Comparison of ENCODE assay signal across 11 cellular contexts in the genomic region with DNA sequence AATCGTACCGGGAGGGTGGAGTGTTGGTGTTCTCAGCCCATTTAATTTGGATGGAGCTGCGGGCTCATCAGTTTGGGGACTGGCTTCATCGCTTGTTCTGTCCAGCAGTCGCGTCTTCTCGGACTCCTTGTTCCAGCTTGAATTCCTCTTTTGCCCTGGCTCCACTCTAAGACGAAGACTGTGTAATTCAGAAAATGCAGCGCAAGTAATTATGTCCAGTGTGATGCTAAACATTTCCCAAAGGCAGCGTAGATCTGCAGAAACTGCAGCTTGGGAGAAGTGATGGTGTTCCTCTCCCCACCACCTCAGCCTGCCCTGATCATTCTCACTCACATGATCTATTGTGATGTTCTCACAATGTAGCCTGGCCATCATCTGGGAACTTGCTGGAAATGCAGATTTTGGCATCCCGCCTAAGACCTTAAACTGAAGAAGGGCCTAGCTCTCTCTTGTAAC. TPM values are rescaled to one million over a fixed set of nuclear protein-coding genes. Genes with fewer than 3 reads are reported as not detected.
DNase-seq lines count a peak whose midpoint lies in the region; ATAC-seq and TF ChIP-seq lines count a peak whose summit lies in the region.
"Had no signal": no experiment of that assay in that cellular context is flagged by ENCODE, and none has a peak within 500 bp of the region (broad histone marks: within the 10 kb centered on the region; RNA-seq: fewer than 3 reads in every experiment).

No MANE protein-coding gene starts in this region.

- H3K4me3 Mint-ChIP-seq in CD14-positive monocyte = no peak overlapping the region
- H3K4me3 Mint-ChIP-seq in naive thymus-derived CD4-positive, alpha-beta T cell = no peak overlapping the region

- H3K36me3 ChIP-seq in adipocyte (ENCODE audit: control insufficient read depth, insufficient read depth, low read length, severe bottlenecking) (no peaks in the 10 kb centered on the region), parathyroid adenoma (ENCODE audit: control insufficient read depth, insufficient read depth, low read length) (no peaks in the 10 kb centered on the region)
- no peaks in the 10 kb centered on the region for H3K36me3 ChIP-seq in naive thymus-derived CD4-positive, alpha-beta T cell (ENCODE audit: control insufficient read depth in 2 of 3, insufficient read depth in 3 of 3, low read length in 3 of 3)

- H3K4me1 ChIP-seq in adipocyte (ENCODE audit: control insufficient read depth, insufficient read depth, low read length) (peaks cover 40% of the 10 kb centered on the region), parathyroid adenoma (no peaks in the 10 kb centered on the region)
- H3K4me1 ChIP-seq in naive thymus-derived CD4-positive, alpha-beta T cell (ENCODE audit: control insufficient read depth in 2 of 2, insufficient read depth in 2 of 2, low read length in 2 of 2) = no peaks in the 10 kb centered on the region

- H3K9ac ChIP-seq in adipocyte (ENCODE audit: low read length) = peak overlapping the region; percentile 83
- H3K9ac ChIP-seq in parathyroid adenoma = no peak overlapping the region

- no peaks in the 10 kb centered on the region for H3K79me2 ChIP-seq in parathyroid adenoma

- peaks cover 3 to 7% (median 4%) of the 10 kb centered on the region in 3 donors for H3K27me3 Mint-ChIP-seq in CD14-positive monocyte (ENCODE audit: low read depth in 3 of 3)
- peaks cover 0 to 5% (median 4%) of the 10 kb centered on the region in 5 donors for H3K27me3 Mint-ChIP-seq in naive thymus-derived CD4-positive, alpha-beta T cell

- ATAC-seq in HG02763 (IDR thresholded peaks at IDR 0.05; ENCODE audit: unreplicated experiment) (no peak), HG02798 (IDR thresholded peaks at IDR 0.05; ENCODE audit: poor library complexity, unreplicated experiment) (no peak)
- ATAC-seq in naive thymus-derived CD4-positive, alpha-beta T cell = no peak

- no peak overlapping the region for H3K4me2 ChIP-seq in parathyroid adenoma (ENCODE audit: low read length)

- H3K4me1 Mint-ChIP-seq in CD14-positive monocyte = peaks cover 2% of the 10 kb centered on the region
- H3K4me1 Mint-ChIP-seq in naive thymus-derived CD4-positive, alpha-beta T cell = peaks cover 0 to 1% (median 0%) of the 10 kb centered on the region in 7 donors

- TF ChIP-seq CTCF in parathyroid adenoma (IDR thresholded peaks at IDR 0.05) = no peak
- TF ChIP-seq CTCF in CD14-positive monocyte (IDR thresholded peaks at IDR 0.05) = no peak

- H3K27me3 ChIP-seq in adipocyte (replicated peaks; ENCODE audit: control insufficient read depth, insufficient read depth, low read length) = no peaks in the 10 kb centered on the region
- H3K27me3 ChIP-seq in parathyroid adenoma (ENCODE audit: control insufficient read depth, insufficient read depth, low read length) = no peaks in the 10 kb centered on the region
- H3K27me3 ChIP-seq in naive thymus-derived CD4-positive, alpha-beta T cell (ENCODE audit: control insufficient read depth in 2 of 2, insufficient read depth in 2 of 2, low read length in 2 of 2) = no peaks in the 10 kb centered on the region

- POLR2A ChIA-PET in naive thymus-derived CD4-positive, alpha-beta T cell (lab: Charles Lee) = no interaction called here

- H3K9me3 ChIP-seq in adipocyte (ENCODE audit: control insufficient read depth, low read length) (no peaks in the 10 kb centered on the region), parathyroid adenoma (ENCODE audit: control insufficient read depth, low read length) (no peaks in the 10 kb centered on the region)
- no peaks in the 10 kb centered on the region for H3K9me3 ChIP-seq in naive thymus-derived CD4-positive, alpha-beta T cell (ENCODE audit: control insufficient read depth in 2 of 3, low read length in 3 of 3)

- no peaks in the 10 kb centered on the region for H3K36me3 Mint-ChIP-seq in CD14-positive monocyte
- no peaks in the 10 kb centered on the region for H3K36me3 Mint-ChIP-seq in naive thymus-derived CD4-positive, alpha-beta T cell

- peak overlapping the region; percentile 80 for H3K4me3 ChIP-seq in adipocyte (ENCODE audit: low read length)
- H3K4me3 ChIP-seq in parathyroid adenoma (ENCODE audit: low read depth, low read length) = no peak overlapping the region
- H3K4me3 ChIP-seq in naive thymus-derived CD4-positive, alpha-beta T cell (ENCODE audit: low read length) = no peak overlapping the region

- intact Hi-C loops in head of caudate nucleus (cut with DNase I) = loop anchor here (2.0 kb wide), 1 partner anchor 75 kb away; the partner anchor contains the start of gene BCL2L13
- intact Hi-C loops in CD14-positive monocyte (cut with micrococcal nuclease) = no loop called here
- intact Hi-C loops in naive thymus-derived CD4-positive, alpha-beta T cell (cut with micrococcal nuclease) = no loop called here

- H2AFZ ChIP-seq in parathyroid adenoma = no peak overlapping the region

- H3K27ac ChIP-seq in parathyroid adenoma = peak overlapping the region; percentile 36
- H3K27ac ChIP-seq in naive thymus-derived CD4-positive, alpha-beta T cell (ENCODE audit: low read depth, low read length) = no peak overlapping the region
- H3K27ac ChIP-seq: C4-2B, epithelial cell of prostate had no signal

- CTCF ChIA-PET in naive thymus-derived CD4-positive, alpha-beta T cell (lab: Charles Lee) = no interaction called here

- no peak overlapping the region for H3K27ac Mint-ChIP-seq in CD14-positive monocyte
- no peak overlapping the region for H3K27ac Mint-ChIP-seq in naive thymus-derived CD4-positive, alpha-beta T cell

- peak; percentile 68 for DNase-seq in AG20443 (ENCODE audit: low spot score)
- peak; percentile 16 for DNase-seq in adipocyte (ENCODE audit: low read depth)
- DNase-seq in head of caudate nucleus = peak in 22 of 42 donors; percentile 19 to 85 (median 52)
- no peak for DNase-seq in CD14-positive monocyte (ENCODE audit: low spot score)
- DNase-seq in naive thymus-derived CD4-positive, alpha-beta T cell = no peak
- DNase-seq: MV-4-11 had no signal

- peaks cover 0 to 3% (median 0%) of the 10 kb centered on the region in 7 donors for H3K9me3 Mint-ChIP-seq in CD14-positive monocyte
- peaks cover 0 to 4% (median 0%) of the 10 kb centered on the region in 11 donors for H3K9me3 Mint-ChIP-seq in naive thymus-derived CD4-positive, alpha-beta T cell

RNA-seq across cellular contexts. Expression of gene SLC25A18, which starts 0.7 kb away (rescaled TPM):
- under 1 TPM; 0.10 to 0.11 TPM for polyA plus RNA-seq in CD14-positive monocyte
- total RNA-seq in naive thymus-derived CD4-positive, alpha-beta T cell = not detected
- polyA plus RNA-seq in naive thymus-derived CD4-positive, alpha-beta T cell = under 1 TPM in 1 of 2 donors, not detected in 1; 0.08 TPM

Comparison
In these comparisons a context has a peak if more than half of its experiments do, and no peak if none do; other contexts are left out.
1. DNase-seq: peak in AG20443 (single experiment), adipocyte (single experiment) and head of caudate nucleus (22 of 42); none in CD14-positive monocyte (single experiment) and naive thymus-derived CD4-positive, alpha-beta T cell (0 of 9).